8 cellular contexts compared by ENCODE assay signal in the genomic region with DNA sequence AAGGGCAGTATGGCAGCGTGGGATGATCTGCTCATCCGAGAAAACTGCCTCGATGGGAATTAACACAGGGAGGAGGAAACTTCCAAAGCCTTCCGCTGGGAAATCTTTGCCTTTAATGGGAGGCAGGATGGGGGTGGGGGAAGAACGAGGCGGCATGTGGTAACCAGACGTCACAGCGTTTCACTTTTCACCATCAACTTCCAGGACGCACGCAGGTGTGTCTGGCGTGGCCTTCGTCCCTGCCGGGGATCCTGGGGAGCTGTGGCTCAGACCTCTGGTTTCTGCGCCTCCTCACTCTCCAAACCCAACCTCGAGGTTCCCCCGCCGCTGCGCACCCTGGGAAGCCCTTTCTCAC. TPM values are rescaled to one million over a fixed set of nuclear protein-coding genes. Genes with fewer than 3 reads are reported as not detected.
DNase-seq lines count a peak whose midpoint lies in the region; ATAC-seq and TF ChIP-seq lines count a peak whose summit lies in the region.

No MANE protein-coding gene starts in this region.

- H3K4me1 Mint-ChIP-seq in central memory CD8-positive, alpha-beta T cell = peaks cover 19% of the 10 kb centered on the region

- peak overlapping the region; percentile 54 for H3K4me3 ChIP-seq in NB4 (ENCODE audit: low read depth, low read length)
- H3K4me3 ChIP-seq in mononuclear cell (ENCODE audit: low read length) = peak overlapping the region; percentile 53

- DNase-seq in AG08395 (ENCODE audit: low spot score) (peak; percentile 13), NB4 (ENCODE audit: low read depth) (no peak), cerebellar cortex (ENCODE audit: low spot score) (no peak), middle frontal gyrus (ENCODE audit: extremely low spot score, low spot score) (no peak), NOMO-1 treated with dmso at 0.1 percent for 144 hours (lab: John Stamatoyannopoulos, UW; ENCODE audit: unreplicated experiment) (no peak)
- DNase-seq in central memory CD8-positive, alpha-beta T cell (ENCODE audit: low spot score in 2 of 2) = no peak

- no peak for TF ChIP-seq POLR2A in NB4 (IDR thresholded peaks at IDR 0.05; ENCODE audit: extremely low read depth, insufficient read length)

- ATAC-seq in GM19395 (IDR thresholded peaks at IDR 0.05; ENCODE audit: unreplicated experiment) = peak; percentile 30
- no peak for ATAC-seq in central memory CD8-positive, alpha-beta T cell (replicated peaks; ENCODE audit: extremely low read depth, poor library complexity, severe bottlenecking)

- H3K4me3 Mint-ChIP-seq in central memory CD8-positive, alpha-beta T cell = peak overlapping the region; percentile 80

- H3K27me3 Mint-ChIP-seq in central memory CD8-positive, alpha-beta T cell = no peaks in the 10 kb centered on the region

- no peak for TF ChIP-seq CTCF in NB4 (IDR thresholded peaks at IDR 0.05; ENCODE audit: low read depth, low read length)

- peaks cover 7% of the 10 kb centered on the region for H3K36me3 Mint-ChIP-seq in central memory CD8-positive, alpha-beta T cell (ENCODE audit: insufficient read depth)

- no peaks in the 10 kb centered on the region for H3K9me3 ChIP-seq in mononuclear cell (ENCODE audit: low read depth, low read length)

- H3K4me1 ChIP-seq in mononuclear cell (ENCODE audit: insufficient read depth, low read length) = peaks cover 13% of the 10 kb centered on the region

- no peaks in the 10 kb centered on the region for H3K27me3 ChIP-seq in mononuclear cell (ENCODE audit: insufficient read depth, low read length)

- peak overlapping the region; percentile 97 for H3K27ac Mint-ChIP-seq in central memory CD8-positive, alpha-beta T cell (ENCODE audit: low read depth)

- no peaks in the 10 kb centered on the region for H3K9me3 Mint-ChIP-seq in central memory CD8-positive, alpha-beta T cell

RNA-seq across cellular contexts. Expression of gene RSPH1, which starts 0.3 kb away (rescaled TPM):
- 0.10 TPM for total RNA-seq in mononuclear cell

RNA-seq across cellular contexts. Expression of gene SLC37A1, which starts 17.9 kb away (rescaled TPM):
- 19.4 TPM for total RNA-seq in mononuclear cell
